In genomic region chr15:93031557-93032384, GRCh38 we compare ENCODE assay signal across 5 cellular contexts. TPM values are rescaled to one million over a fixed set of nuclear protein-coding genes. Genes with fewer than 3 reads are reported as not detected.
"Had no signal": no experiment of that assay in that cellular context is flagged by ENCODE, and none has a peak within 500 bp of the region (broad histone marks: within the 10 kb centered on the region; RNA-seq: fewer than 3 reads in every experiment).

No MANE protein-coding gene starts in this region.

RNA-seq across cellular contexts. Expression of gene RGMA, which starts 57.2 kb away (rescaled TPM):
- total RNA-seq: activated CD8-positive, alpha-beta memory T cell treated with anti-CD3 and anti-CD28 coated beads for 36 hours; LHCN-M2; M059J; T-helper 17 cell had no signal
- polyA plus RNA-seq: IgD-negative memory B cell had no signal
